Comparison of ENCODE assay signal across 26 cellular contexts in the genomic region with DNA sequence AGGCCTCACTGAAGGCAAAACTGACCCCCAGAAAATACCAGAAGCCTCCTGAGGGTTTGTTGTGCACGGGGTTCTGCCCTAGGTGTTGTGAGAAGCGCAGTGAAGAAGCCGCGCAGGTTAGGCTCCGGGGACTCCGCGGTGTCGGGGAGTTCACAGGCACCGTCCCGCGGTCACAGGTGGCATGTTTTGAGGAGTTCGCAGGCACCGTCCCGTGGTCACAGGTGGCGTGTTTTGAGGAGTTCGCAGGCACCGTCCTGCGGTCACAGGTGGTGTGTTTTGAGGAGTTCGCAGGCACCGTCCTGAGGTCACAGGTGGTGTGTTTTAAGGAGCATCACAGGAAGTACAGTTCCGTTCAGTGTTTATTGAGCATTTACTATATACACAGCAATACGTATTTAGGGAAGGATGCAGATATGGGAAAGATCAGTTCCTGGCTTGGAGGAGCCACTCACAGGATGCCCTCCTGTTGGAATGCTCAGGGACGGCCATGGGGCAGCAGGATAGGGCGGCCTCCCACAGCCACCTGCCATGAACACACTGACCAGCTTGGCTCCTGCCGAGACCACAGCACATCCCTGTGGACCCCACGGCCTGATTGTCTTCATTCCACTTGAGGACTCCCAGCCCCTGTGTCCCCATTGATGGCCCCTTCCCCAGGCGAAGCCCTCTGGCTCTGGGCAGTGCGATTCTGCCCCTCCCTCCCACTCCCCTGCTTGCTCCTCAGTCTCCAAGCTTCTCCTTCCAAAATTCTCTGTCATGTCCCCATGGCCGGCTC.
"Had no signal": no experiment of that assay in that cellular context is flagged by ENCODE, and none has a peak within 500 bp of the region (broad histone marks: within the 10 kb centered on the region; RNA-seq: fewer than 3 reads in every experiment).

No MANE protein-coding gene starts in this region.

- H3K27ac ChIP-seq: heart left ventricle, neutrophil, pancreas, prostate gland, skin epidermis, suprapubic skin, thoracic aorta, tibial artery, upper lobe of right lung had no signal

- H3K4me1 ChIP-seq: pancreas, prostate gland, upper lobe of right lung had no signal

- ATAC-seq: heart left ventricle; left cardiac atrium; left lobe of liver; natural killer cell treated with Interleukin-12 subunit alpha and Interleukin-12 subunit beta and Interleukin-15 and Interleukin-18, amount 100 ng/mL, for 72 hours; pancreas; right cardiac atrium; sciatic nerve; stimulated activated effector memory CD8-positive, alpha-beta T cell treated with anti-CD3 and anti-CD28 coated beads, Interleukin-12 subunit alpha, Interleukin-12 subunit beta, amount 100 ng/mL, for 72 hours; upper lobe of right lung had no signal

- H3K9me3 Mint-ChIP-seq: mesothelial cell of epicardium; naive B cell; natural killer cell treated with Interleukin-12 subunit alpha and Interleukin-12 subunit beta and Interleukin-15 and Interleukin-18, amount 100 ng/mL, for 72 hours; stimulated activated effector memory CD8-positive, alpha-beta T cell treated with anti-CD3 and anti-CD28 coated beads, Interleukin-12 subunit alpha, Interleukin-12 subunit beta, amount 100 ng/mL, for 72 hours; stimulated activated naive CD8-positive, alpha-beta T cell treated with anti-CD3 and anti-CD28 coated beads, Interleukin-15, Interleukin-2, amounts not matched to agents 100 ng/mL and 50 ng/mL, for 24 hours had no signal

- H3K36me3 Mint-ChIP-seq: mesothelial cell of epicardium; naive B cell; natural killer cell treated with Interleukin-12 subunit alpha and Interleukin-12 subunit beta and Interleukin-15 and Interleukin-18, amount 100 ng/mL, for 72 hours; stimulated activated effector memory CD8-positive, alpha-beta T cell treated with anti-CD3 and anti-CD28 coated beads, Interleukin-12 subunit alpha, Interleukin-12 subunit beta, amount 100 ng/mL, for 72 hours had no signal

- H3K27ac Mint-ChIP-seq: mesothelial cell of epicardium; stimulated activated effector memory CD8-positive, alpha-beta T cell treated with anti-CD3 and anti-CD28 coated beads, Interleukin-12 subunit alpha, Interleukin-12 subunit beta, amount 100 ng/mL, for 72 hours; stimulated activated naive CD8-positive, alpha-beta T cell treated with anti-CD3 and anti-CD28 coated beads, Interleukin-15, Interleukin-2, amounts not matched to agents 100 ng/mL and 50 ng/mL, for 24 hours had no signal

- H3K9me3 ChIP-seq: heart left ventricle, neutrophil, pancreas, prostate gland, suprapubic skin, thoracic aorta, tibial artery, upper lobe of right lung had no signal

- DNase-seq: hypothalamus; islet precursor cell; kidney glomerular epithelial cell; left cardiac atrium; mesendoderm; naive B cell; stimulated activated CD4-positive, alpha-beta T cell treated with anti-CD3 and anti-CD28 coated beads, Interleukin-4, amount 100 ng/mL, for 24 hours; stimulated activated naive CD4-positive, alpha-beta T cell; tibial artery; trophoblast cell; upper lobe of right lung had no signal

- H3K27me3 ChIP-seq: pancreas, suprapubic skin had no signal

- H3K4me3 Mint-ChIP-seq: mesothelial cell of epicardium; naive B cell; natural killer cell treated with Interleukin-12 subunit alpha and Interleukin-12 subunit beta and Interleukin-15 and Interleukin-18, amount 100 ng/mL, for 72 hours; stimulated activated effector memory CD8-positive, alpha-beta T cell treated with anti-CD3 and anti-CD28 coated beads, Interleukin-12 subunit alpha, Interleukin-12 subunit beta, amount 100 ng/mL, for 72 hours; stimulated activated naive CD8-positive, alpha-beta T cell treated with anti-CD3 and anti-CD28 coated beads, Interleukin-15, Interleukin-2, amounts not matched to agents 100 ng/mL and 50 ng/mL, for 24 hours had no signal

- H3K4me3 ChIP-seq: heart left ventricle, lung, pancreas, prostate gland, skin epidermis, suprapubic skin, thoracic aorta, tibial artery, upper lobe of right lung had no signal

- H3K36me3 ChIP-seq: heart left ventricle, neutrophil, pancreas, prostate gland, suprapubic skin, thoracic aorta, tibial artery, upper lobe of right lung had no signal

- H3K4me1 Mint-ChIP-seq: naive B cell had no signal
